26 cellular contexts compared by ENCODE assay signal in genomic region chr11:96038046-96038445, GRCh38.
DNase-seq lines count a peak whose midpoint lies in the region; ATAC-seq, FAIRE-seq and TF ChIP-seq lines count a peak whose summit lies in the region.
"Had no signal": no experiment of that assay in that cellular context is flagged by ENCODE, and none has a peak within 500 bp of the region (broad histone marks: within the 10 kb centered on the region; RNA-seq: fewer than 3 reads in every experiment).

No MANE protein-coding gene starts in this region.

- peaks cover 63% of the 10 kb centered on the region for H3K4me1 Mint-ChIP-seq in nephron progenitor cell
- peaks cover 12% of the 10 kb centered on the region for H3K4me1 Mint-ChIP-seq in osteocyte (ENCODE audit: unreplicated experiment)
- H3K4me1 Mint-ChIP-seq: activated CD8-positive, alpha-beta memory T cell treated with anti-CD3 and anti-CD28 coated beads, Interleukin-2, amount 10 ng/mL, durations not matched to agents 7 days and 5 days had no signal

- no peak overlapping the region for H3K4me3 ChIP-seq in epithelial cell of esophagus (ENCODE audit: low read length)
- H3K4me3 ChIP-seq: mucosa of descending colon, sigmoid colon, upper lobe of left lung had no signal

- TF ChIP-seq CTCF in D721Med (IDR thresholded peaks at IDR 0.05; ENCODE audit: insufficient read depth, missing control alignments) (no peak), epithelial cell of esophagus (IDR thresholded peaks at IDR 0.05; ENCODE audit: insufficient read depth, low read depth, low read length, missing control alignments) (no peak), nephron progenitor cell (IDR thresholded peaks at IDR 0.05) (no peak), osteocyte (IDR thresholded peaks at IDR 0.05) (no peak), GM10266 (IDR thresholded peaks at IDR 0.05; ENCODE audit: control insufficient read depth, insufficient read depth, low read depth, missing control alignments) (no peak)

- H3K36me3 Mint-ChIP-seq in nephron progenitor cell (ENCODE audit: low read depth) (peaks cover 37% of the 10 kb centered on the region), osteocyte (ENCODE audit: unreplicated experiment) (peaks cover 17% of the 10 kb centered on the region)
- H3K36me3 Mint-ChIP-seq: WTC11 had no signal

- H3K27me3 Mint-ChIP-seq in nephron progenitor cell (ENCODE audit: low read depth, poor library complexity) (no peaks in the 10 kb centered on the region), osteocyte (ENCODE audit: unreplicated experiment) (no peaks in the 10 kb centered on the region)
- H3K27me3 Mint-ChIP-seq: activated CD8-positive, alpha-beta memory T cell treated with anti-CD3 and anti-CD28 coated beads, Interleukin-2, amount 10 ng/mL, durations not matched to agents 7 days and 5 days; activated naive CD4-positive, alpha-beta T cell treated with anti-CD3 and anti-CD28 coated beads, Interleukin-2, amount 10 ng/mL, durations not matched to agents 7 days and 5 days had no signal

- peak; percentile 25 for FAIRE-seq in D721Med (lab: Jason Lieb, UNC)
- FAIRE-seq: frontal cortex had no signal

- H3K27ac Mint-ChIP-seq in nephron progenitor cell = peak overlapping the region; percentile 84
- no peak overlapping the region for H3K27ac Mint-ChIP-seq in osteocyte (ENCODE audit: unreplicated experiment)
- H3K27ac Mint-ChIP-seq: activated CD8-positive, alpha-beta memory T cell treated with anti-CD3 and anti-CD28 coated beads, Interleukin-2, amount 10 ng/mL, durations not matched to agents 7 days and 5 days; activated naive CD4-positive, alpha-beta T cell treated with anti-CD3 and anti-CD28 coated beads, Interleukin-2, amount 10 ng/mL, durations not matched to agents 7 days and 5 days; activated T-cell treated with anti-CD3 and anti-CD28 coated beads, Interleukin-2, amount 50 U/mL, for 72 hours; WTC11 had no signal

- H3K4me3 Mint-ChIP-seq in nephron progenitor cell (no peak overlapping the region), osteocyte (ENCODE audit: unreplicated experiment) (no peak overlapping the region)
- H3K4me3 Mint-ChIP-seq: activated CD8-positive, alpha-beta memory T cell treated with anti-CD3 and anti-CD28 coated beads, Interleukin-2, amount 10 ng/mL, durations not matched to agents 7 days and 5 days; activated naive CD4-positive, alpha-beta T cell treated with anti-CD3 and anti-CD28 coated beads, Interleukin-2, amount 10 ng/mL, durations not matched to agents 7 days and 5 days; activated T-cell treated with anti-CD3 and anti-CD28 coated beads, Interleukin-2, amount 50 U/mL, for 72 hours; WTC11 had no signal

- DNase-seq in D721Med (ENCODE audit: insufficient read length, low spot score) = no peak
- DNase-seq in NCI-H526 treated with DMSO at 0.1 percent for 48 hours (lab: John Stamatoyannopoulos, UW) = peak; percentile 81
- peak; percentile 40 for DNase-seq in epithelial cell of esophagus (ENCODE audit: low read depth)
- no peak for DNase-seq in nephron progenitor cell
- no peak for DNase-seq in osteocyte (ENCODE audit: extremely low spot score, unreplicated experiment)
- DNase-seq in GM10266 (ENCODE audit: extremely low spot score) = no peak
- no peak for DNase-seq in dermis blood vessel endothelial cell
- DNase-seq: activated CD4-positive, alpha-beta T cell treated with anti-CD3 and anti-CD28 coated beads, Interleukin-2, amount 50 U/mL, for 1 hour; activated CD8-positive, alpha-beta memory T cell treated with anti-CD3 and anti-CD28 coated beads, Interleukin-2, amount 10 ng/mL, durations not matched to agents 7 days and 5 days; activated naive CD4-positive, alpha-beta T cell treated with anti-CD3 and anti-CD28 coated beads, Interleukin-2, amount 10 ng/mL, durations not matched to agents 7 days and 5 days; activated T-cell treated with anti-CD3 and anti-CD28 coated beads, Interleukin-2, amount 50 U/mL, for 72 hours; anterior cingulate cortex; central memory CD4-positive, alpha-beta T cell; hippocampal formation; left ventricle myocardium superior; MM.1S; mucosa of descending colon; NCI-H1436; OCI-M1; Right ventricle myocardium superior; sigmoid colon; T1000; upper lobe of left lung had no signal

- peaks cover 10% of the 10 kb centered on the region for H3K9me3 Mint-ChIP-seq in nephron progenitor cell
- no peaks in the 10 kb centered on the region for H3K9me3 Mint-ChIP-seq in osteocyte (ENCODE audit: unreplicated experiment)
- H3K9me3 Mint-ChIP-seq: activated naive CD4-positive, alpha-beta T cell treated with anti-CD3 and anti-CD28 coated beads, Interleukin-2, amount 10 ng/mL, durations not matched to agents 7 days and 5 days; activated T-cell treated with anti-CD3 and anti-CD28 coated beads, Interleukin-2, amount 50 U/mL, for 72 hours; WTC11 had no signal

- no peak for ATAC-seq in GM18858 (IDR thresholded peaks at IDR 0.05; ENCODE audit: unreplicated experiment)
- ATAC-seq: activated CD8-positive, alpha-beta memory T cell treated with anti-CD3 and anti-CD28 coated beads, Interleukin-2, amount 10 ng/mL, durations not matched to agents 7 days and 5 days; activated T-cell treated with anti-CD3 and anti-CD28 coated beads, Interleukin-2, amount 50 U/mL, for 72 hours; left ventricle myocardium superior had no signal

Comparison
In these comparisons a context has a peak if more than half of its experiments do, and no peak if none do; other contexts are left out.
1. DNase-seq: peak in NCI-H526 treated with DMSO at 0.1 percent for 48 hours (single experiment) and epithelial cell of esophagus (single experiment); none in D721Med (single experiment), nephron progenitor cell (single experiment), osteocyte (single experiment), GM10266 (single experiment) and dermis blood vessel endothelial cell (single experiment).